Comparison of ENCODE assay signal across 14 cellular contexts in the genomic region with DNA sequence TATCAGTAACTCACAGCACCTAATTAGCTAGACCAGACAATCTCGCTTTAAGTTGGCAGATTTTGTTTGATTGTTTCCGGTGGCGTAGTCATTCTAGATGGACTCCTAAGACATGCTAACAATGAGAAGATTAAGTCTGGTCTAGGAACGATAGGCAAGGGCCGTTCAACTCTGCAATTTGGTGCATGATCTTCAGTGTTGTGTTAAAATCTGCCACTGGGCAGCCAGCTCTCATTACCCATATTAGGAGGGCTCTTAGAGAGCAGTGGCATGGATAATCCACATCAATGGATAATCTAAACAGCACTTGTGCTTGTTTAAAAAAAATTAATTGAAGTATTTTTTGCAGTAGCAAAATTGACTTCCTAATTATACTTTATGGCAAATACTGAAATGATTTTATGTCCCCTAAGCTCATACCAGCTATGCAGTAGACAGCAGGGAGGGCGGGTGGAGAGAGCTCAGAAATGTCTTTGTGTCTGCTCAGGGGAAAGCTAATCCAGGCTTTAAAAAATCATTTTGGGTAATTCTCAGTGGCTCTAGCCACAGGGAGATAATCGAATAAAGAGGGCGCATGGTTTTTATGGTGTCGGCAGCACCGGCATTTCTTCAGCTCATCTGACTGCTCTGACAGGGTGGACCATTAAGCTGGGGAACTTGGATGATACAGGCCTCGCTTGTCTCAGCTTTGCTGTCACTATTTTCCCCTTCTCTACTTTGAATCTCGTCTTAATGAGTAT. TPM values are rescaled to one million over a fixed set of nuclear protein-coding genes. Genes with fewer than 3 reads are reported as not detected.
DNase-seq lines count a peak whose midpoint lies in the region; ATAC-seq and TF ChIP-seq lines count a peak whose summit lies in the region.
"Had no signal": no experiment of that assay in that cellular context is flagged by ENCODE, and none has a peak within 500 bp of the region (broad histone marks: within the 10 kb centered on the region; RNA-seq: fewer than 3 reads in every experiment).

No MANE protein-coding gene starts in this region.

- ATAC-seq in left cardiac atrium (no peak), HG02759 (IDR thresholded peaks at IDR 0.05; ENCODE audit: unreplicated experiment) (no peak)
- ATAC-seq: CD8-positive, alpha-beta T cell had no signal

- peak overlapping the region; percentile 16 for H3K27ac ChIP-seq in WERI-Rb-1

- no peak overlapping the region for H3K4me3 ChIP-seq in BE2C (ENCODE audit: low read depth, low read length)
- no peak overlapping the region for H3K4me3 ChIP-seq in WERI-Rb-1 (ENCODE audit: low read depth, low read length)

- peaks cover 6% of the 10 kb centered on the region; the same call in 1 of the 2 replicates for H3K27me3 ChIP-seq in BE2C
- no peaks in the 10 kb centered on the region for H3K27me3 ChIP-seq in WERI-Rb-1 (ENCODE audit: insufficient read depth, low read depth, severe bottlenecking)

- no peaks in the 10 kb centered on the region for H3K9me3 ChIP-seq in BE2C
- H3K9me3 ChIP-seq in WERI-Rb-1 (ENCODE audit: severe bottlenecking) = no peaks in the 10 kb centered on the region

- DNase-seq in BE2C (peak; percentile 20), NCI-H82 (lab: John Stamatoyannopoulos, UW) (peak; percentile 97), WERI-Rb-1 (peak; percentile 81), retina (peak; percentile 10), left cardiac atrium (no peak), HuH-7 (ENCODE audit: low spot score) (no peak)
- DNase-seq: CD8-positive, alpha-beta T cell; COR-L47; DMS53; GF-D8; HCEC 1CT; HFFc6; IMR-90 had no signal

- peaks cover 10% of the 10 kb centered on the region; the same call in 1 of the 2 replicates for H3K4me1 ChIP-seq in BE2C

- TF ChIP-seq CTCF in BE2C (IDR thresholded peaks at IDR 0.05; ENCODE audit: low read depth, low read length) (no peak), WERI-Rb-1 (IDR thresholded peaks at IDR 0.05; ENCODE audit: low read depth, low read length) (no peak)

- intact Hi-C loops in left cardiac atrium (cut with DNase I) = no loop called here

- H3K36me3 ChIP-seq in BE2C (no peaks in the 10 kb centered on the region; the same call in 1 of the 2 replicates), WERI-Rb-1 (peaks cover 22% of the 10 kb centered on the region)

RNA-seq across cellular contexts. Expression of a gene that starts 48.5 kb away (rescaled TPM):
- polyA plus RNA-seq in BE2C (2012; ENCODE audit: insufficient read depth, insufficient read length, low read depth) = not detected
- total RNA-seq in left cardiac atrium = 1 to 10 TPM in 1 of 2 donors, under 1 TPM in 1; 0.94 to 1.7 TPM

Comparison
In these comparisons a context has a peak if more than half of its experiments do, and no peak if none do; other contexts are left out.
1. DNase-seq: peak in BE2C (single experiment), NCI-H82 (single experiment), WERI-Rb-1 (single experiment) and retina (single experiment); none in left cardiac atrium (single experiment) and HuH-7 (single experiment).